ENCODE assay signal across 1 cellular context in the genomic region with DNA sequence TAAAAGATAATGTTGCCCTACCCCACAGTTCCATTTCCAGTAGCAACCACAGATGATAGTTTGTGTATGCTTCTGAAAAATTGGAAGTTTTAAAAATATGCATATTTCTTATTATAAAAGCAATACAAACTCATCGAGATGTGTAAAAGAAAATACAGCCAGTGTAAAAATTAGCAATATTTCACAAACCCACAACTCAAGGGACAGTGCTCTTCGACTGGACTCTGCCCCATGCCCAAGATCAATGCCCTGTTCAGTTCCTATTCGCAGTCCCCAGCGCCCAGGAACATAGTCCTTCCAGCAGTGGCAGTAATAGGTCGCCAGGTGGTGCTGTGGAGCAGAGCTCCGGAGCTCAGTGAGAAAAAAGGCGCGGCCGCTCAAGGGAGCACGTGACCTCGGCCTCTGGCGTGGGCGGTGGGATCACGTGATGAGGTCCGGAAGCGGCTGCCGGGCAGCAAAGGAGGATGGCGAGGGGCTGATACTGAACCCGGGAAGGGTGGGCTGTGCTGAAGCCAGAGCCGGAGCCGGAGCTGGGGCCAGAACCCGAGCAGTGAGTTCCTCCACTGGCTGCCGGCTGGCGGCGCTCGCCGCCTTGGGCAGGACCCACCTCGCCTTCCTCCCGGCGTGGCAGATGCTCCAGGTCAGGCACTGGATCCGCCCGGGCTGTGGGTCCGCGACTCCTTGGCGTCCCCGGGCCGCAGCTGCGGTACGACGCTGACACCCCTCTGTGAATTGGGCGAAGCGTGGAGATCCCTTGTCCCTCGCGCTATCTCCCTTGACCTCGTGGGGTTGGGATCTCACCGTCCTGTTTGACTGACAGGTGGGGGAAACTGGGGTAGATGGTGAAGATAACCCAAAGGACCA.
TF ChIP-seq lines count a peak whose summit lies in the region.

A gene (plus strand): TSS at position 430 of the 864 bp plus-strand sequence. CDS start 11,190 bp downstream, outside the sequence.

TF ChIP-seq in K562, 482 proteins besides CTCF, POLR2A, EP300 and RAD21 (continued from another document and continues in another):
- TF ChIP-seq, protein P1, sequence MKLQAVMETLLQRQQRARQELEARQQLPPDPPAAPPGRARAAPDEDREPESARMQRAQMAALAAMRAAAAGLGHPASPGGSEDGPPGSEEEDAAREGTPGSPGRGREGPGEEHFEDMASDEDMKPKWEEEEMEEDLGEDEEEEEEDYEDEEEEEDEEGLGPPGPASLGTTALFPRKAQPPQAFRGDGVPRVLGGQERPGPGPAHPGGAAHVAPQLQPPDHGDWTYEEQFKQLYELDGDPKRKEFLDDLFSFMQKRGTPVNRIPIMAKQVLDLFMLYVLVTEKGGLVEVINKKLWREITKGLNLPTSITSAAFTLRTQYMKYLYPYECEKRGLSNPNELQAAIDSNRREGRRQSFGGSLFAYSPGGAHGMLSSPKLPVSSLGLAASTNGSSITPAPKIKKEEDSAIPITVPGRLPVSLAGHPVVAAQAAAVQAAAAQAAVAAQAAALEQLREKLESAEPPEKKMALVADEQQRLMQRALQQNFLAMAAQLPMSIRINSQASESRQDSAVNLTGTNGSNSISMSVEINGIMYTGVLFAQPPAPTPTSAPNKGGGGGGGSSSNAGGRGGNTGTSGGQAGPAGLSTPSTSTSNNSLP (IDR thresholded peaks at IDR 0.05; ENCODE audit: borderline replicate concordance, low read depth, low read length): no peak
- TF ChIP-seq FOXJ3 (CRISPR knock-in tag; IDR thresholded peaks at IDR 0.05) (no peak), KDM4B (IDR thresholded peaks at IDR 0.05; ENCODE audit: borderline replicate concordance in 2 of 2, low read depth in 1 of 2) (peak in 1 of 2 experiments; percentile 45; a peak in 1 of 4 replicates), ETV6 (IDR thresholded peaks at IDR 0.05; ENCODE audit: borderline replicate concordance in 1 of 2, low read depth in 2 of 2, low read length in 1 of 2) (no peak), ETV6 (CRISPR knock-in tag; IDR thresholded peaks at IDR 0.05; ENCODE audit: borderline replicate concordance) (no peak), GTF2E2 (tag; IDR thresholded peaks at IDR 0.05) (peak; percentile 63; the same call in 1 of the 2 replicates), MCM5 (IDR thresholded peaks at IDR 0.05; ENCODE audit: low read depth) (no peak), SRF (CRISPR knock-in tag; IDR thresholded peaks at IDR 0.05) (peak in 1 of 2 experiments; percentile 27; a peak in 1 of 4 replicates), SMARCA4 (IDR thresholded peaks at IDR 0.05) (peak; percentile 22; the same call in 1 of the 2 replicates), SAFB (IDR thresholded peaks at IDR 0.05; ENCODE audit: borderline replicate concordance, low read depth, low read length) (no peak), TBP (optimal IDR thresholded peaks at IDR 0.05; ENCODE audit: low read depth, low read length) (peak; percentile 44), ZNF134 (CRISPR knock-in tag; conservative IDR thresholded peaks at IDR 0.05) (peak; percentile 64), FOXA1 (IDR thresholded peaks at IDR 0.05; ENCODE audit: borderline replicate concordance) (no peak), PML (IDR thresholded peaks at IDR 0.05; ENCODE audit: low read length) (no peak), XRCC4 (IDR thresholded peaks at IDR 0.05; ENCODE audit: extremely low read depth, insufficient read depth, insufficient read length) (no peak), ATF7 (IDR thresholded peaks at IDR 0.05) (peak; percentile 67), ZNF584 (CRISPR knock-in tag; IDR thresholded peaks at IDR 0.05; ENCODE audit: low read depth) (peak; percentile 69; the same call in 1 of the 2 replicates), ZNF354B (CRISPR knock-in tag; IDR thresholded peaks at IDR 0.05) (no peak), RHOXF2B (CRISPR knock-in tag; conservative IDR thresholded peaks at IDR 0.05) (0 out of 2 replicates have a peak, but pooled peaks have one; percentile 68), ZNF408 (CRISPR knock-in tag; IDR thresholded peaks at IDR 0.05; ENCODE audit: low read depth) (no peak), PRMT5 (CRISPR knock-in tag; IDR thresholded peaks at IDR 0.05) (no peak), JUN (IDR thresholded peaks at IDR 0.05; ENCODE audit: borderline replicate concordance, low read depth, low read length) (peak; percentile 73; the same call in 1 of the 2 replicates), JUN (CRISPR knock-in tag; IDR thresholded peaks at IDR 0.05; ENCODE audit: borderline replicate concordance) (no peak), MECOM (CRISPR knock-in tag; IDR thresholded peaks at IDR 0.05) (no peak), XRCC3 (IDR thresholded peaks at IDR 0.05) (no peak), RCOR1 (IDR thresholded peaks at IDR 0.05; ENCODE audit: borderline replicate concordance in 1 of 2, low read depth in 2 of 2, low read length in 2 of 2) (peak in 1 of 2 experiments; percentile 71; a peak in 2 of 4 replicates), GTF2F1 (IDR thresholded peaks at IDR 0.05; ENCODE audit: low read depth, low read length) (0 out of 2 replicates have a peak, but pooled peaks have one; percentile 51), TOE1 (IDR thresholded peaks at IDR 0.05; ENCODE audit: borderline replicate concordance) (peak; percentile 100), TOE1 (CRISPR knock-in tag; IDR thresholded peaks at IDR 0.05; ENCODE audit: borderline replicate concordance, low read depth) (no peak), ZC3H11A (IDR thresholded peaks at IDR 0.05; ENCODE audit: low read depth, low read length) (no peak), STAT5B (CRISPR knock-in tag; IDR thresholded peaks at IDR 0.05) (no peak), ZNF217 (CRISPR knock-in tag; IDR thresholded peaks at IDR 0.05) (no peak), PHF21A (IDR thresholded peaks at IDR 0.05; ENCODE audit: borderline replicate concordance, low read depth) (no peak), CCAR2 (IDR thresholded peaks at IDR 0.05; ENCODE audit: low read depth, low read length) (no peak), ZFX (CRISPR knock-in tag; IDR thresholded peaks at IDR 0.05) (peak; percentile 31; the same call in 1 of the 2 replicates), XRCC5 (IDR thresholded peaks at IDR 0.05; ENCODE audit: low read depth, low read length) (peak; percentile 91), RBM15 (IDR thresholded peaks at IDR 0.05; ENCODE audit: insufficient read depth, low read length) (no peak), MCM3 (IDR thresholded peaks at IDR 0.05) (no peak)
- TF ChIP-seq, protein P2, sequence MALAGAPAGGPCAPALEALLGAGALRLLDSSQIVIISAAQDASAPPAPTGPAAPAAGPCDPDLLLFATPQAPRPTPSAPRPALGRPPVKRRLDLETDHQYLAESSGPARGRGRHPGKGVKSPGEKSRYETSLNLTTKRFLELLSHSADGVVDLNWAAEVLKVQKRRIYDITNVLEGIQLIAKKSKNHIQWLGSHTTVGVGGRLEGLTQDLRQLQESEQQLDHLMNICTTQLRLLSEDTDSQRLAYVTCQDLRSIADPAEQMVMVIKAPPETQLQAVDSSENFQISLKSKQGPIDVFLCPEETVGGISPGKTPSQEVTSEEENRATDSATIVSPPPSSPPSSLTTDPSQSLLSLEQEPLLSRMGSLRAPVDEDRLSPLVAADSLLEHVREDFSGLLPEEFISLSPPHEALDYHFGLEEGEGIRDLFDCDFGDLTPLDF (CRISPR knock-in tag; IDR thresholded peaks at IDR 0.05): peak; percentile 92
- TF ChIP-seq, protein P3, sequence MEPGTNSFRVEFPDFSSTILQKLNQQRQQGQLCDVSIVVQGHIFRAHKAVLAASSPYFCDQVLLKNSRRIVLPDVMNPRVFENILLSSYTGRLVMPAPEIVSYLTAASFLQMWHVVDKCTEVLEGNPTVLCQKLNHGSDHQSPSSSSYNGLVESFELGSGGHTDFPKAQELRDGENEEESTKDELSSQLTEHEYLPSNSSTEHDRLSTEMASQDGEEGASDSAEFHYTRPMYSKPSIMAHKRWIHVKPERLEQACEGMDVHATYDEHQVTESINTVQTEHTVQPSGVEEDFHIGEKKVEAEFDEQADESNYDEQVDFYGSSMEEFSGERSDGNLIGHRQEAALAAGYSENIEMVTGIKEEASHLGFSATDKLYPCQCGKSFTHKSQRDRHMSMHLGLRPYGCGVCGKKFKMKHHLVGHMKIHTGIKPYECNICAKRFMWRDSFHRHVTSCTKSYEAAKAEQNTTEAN (CRISPR knock-in tag; IDR thresholded peaks at IDR 0.05): no peak
- TF ChIP-seq, protein P4, sequence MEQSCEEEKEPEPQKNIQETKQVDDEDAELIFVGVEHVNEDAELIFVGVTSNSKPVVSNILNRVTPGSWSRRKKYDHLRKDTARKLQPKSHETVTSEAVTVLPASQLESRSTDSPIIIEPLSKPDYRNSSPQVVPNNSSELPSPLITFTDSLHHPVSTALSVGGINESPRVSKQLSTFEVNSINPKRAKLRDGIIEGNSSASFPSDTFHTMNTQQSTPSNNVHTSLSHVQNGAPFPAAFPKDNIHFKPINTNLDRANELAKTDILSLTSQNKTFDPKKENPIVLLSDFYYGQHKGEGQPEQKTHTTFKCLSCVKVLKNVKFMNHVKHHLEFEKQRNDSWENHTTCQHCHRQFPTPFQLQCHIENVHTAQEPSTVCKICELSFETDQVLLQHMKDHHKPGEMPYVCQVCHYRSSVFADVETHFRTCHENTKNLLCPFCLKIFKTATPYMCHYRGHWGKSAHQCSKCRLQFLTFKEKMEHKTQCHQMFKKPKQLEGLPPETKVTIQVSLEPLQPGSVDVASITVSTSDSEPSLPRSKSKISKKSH (CRISPR knock-in tag; IDR thresholded peaks at IDR 0.05): no peak
- TF ChIP-seq, protein P5, sequence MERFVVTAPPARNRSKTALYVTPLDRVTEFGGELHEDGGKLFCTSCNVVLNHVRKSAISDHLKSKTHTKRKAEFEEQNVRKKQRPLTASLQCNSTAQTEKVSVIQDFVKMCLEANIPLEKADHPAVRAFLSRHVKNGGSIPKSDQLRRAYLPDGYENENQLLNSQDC (CRISPR knock-in tag; IDR thresholded peaks at IDR 0.05): no peak
- TF ChIP-seq, protein P6, sequence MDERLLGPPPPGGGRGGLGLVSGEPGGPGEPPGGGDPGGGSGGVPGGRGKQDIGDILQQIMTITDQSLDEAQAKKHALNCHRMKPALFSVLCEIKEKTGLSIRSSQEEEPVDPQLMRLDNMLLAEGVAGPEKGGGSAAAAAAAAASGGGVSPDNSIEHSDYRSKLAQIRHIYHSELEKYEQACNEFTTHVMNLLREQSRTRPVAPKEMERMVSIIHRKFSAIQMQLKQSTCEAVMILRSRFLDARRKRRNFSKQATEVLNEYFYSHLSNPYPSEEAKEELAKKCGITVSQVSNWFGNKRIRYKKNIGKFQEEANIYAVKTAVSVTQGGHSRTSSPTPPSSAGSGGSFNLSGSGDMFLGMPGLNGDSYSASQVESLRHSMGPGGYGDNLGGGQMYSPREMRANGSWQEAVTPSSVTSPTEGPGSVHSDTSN (CRISPR knock-in tag; IDR thresholded peaks at IDR 0.05; ENCODE audit: low read depth): peak; percentile 35; the same call in 1 of the 2 replicates
- TF ChIP-seq, protein P6 (tag; conservative IDR thresholded peaks at IDR 0.05; ENCODE audit: low read depth): no peak; the same call in 1 of the 2 replicates
- TF ChIP-seq, protein P7, sequence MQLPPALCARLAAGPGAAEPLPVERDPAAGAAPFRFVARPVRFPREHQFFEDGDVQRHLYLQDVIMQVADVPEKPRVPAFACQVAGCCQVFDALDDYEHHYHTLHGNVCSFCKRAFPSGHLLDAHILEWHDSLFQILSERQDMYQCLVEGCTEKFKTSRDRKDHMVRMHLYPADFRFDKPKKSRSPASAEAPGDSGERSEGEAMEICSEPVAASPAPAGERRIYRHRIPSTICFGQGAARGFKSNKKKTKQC (CRISPR knock-in tag; IDR thresholded peaks at IDR 0.05): peak; percentile 89
- TF ChIP-seq, protein P8, sequence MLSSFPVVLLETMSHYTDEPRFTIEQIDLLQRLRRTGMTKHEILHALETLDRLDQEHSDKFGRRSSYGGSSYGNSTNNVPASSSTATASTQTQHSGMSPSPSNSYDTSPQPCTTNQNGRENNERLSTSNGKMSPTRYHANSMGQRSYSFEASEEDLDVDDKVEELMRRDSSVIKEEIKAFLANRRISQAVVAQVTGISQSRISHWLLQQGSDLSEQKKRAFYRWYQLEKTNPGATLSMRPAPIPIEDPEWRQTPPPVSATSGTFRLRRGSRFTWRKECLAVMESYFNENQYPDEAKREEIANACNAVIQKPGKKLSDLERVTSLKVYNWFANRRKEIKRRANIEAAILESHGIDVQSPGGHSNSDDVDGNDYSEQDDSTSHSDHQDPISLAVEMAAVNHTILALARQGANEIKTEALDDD (IDR thresholded peaks at IDR 0.05): no peak
- TF ChIP-seq, protein P9, sequence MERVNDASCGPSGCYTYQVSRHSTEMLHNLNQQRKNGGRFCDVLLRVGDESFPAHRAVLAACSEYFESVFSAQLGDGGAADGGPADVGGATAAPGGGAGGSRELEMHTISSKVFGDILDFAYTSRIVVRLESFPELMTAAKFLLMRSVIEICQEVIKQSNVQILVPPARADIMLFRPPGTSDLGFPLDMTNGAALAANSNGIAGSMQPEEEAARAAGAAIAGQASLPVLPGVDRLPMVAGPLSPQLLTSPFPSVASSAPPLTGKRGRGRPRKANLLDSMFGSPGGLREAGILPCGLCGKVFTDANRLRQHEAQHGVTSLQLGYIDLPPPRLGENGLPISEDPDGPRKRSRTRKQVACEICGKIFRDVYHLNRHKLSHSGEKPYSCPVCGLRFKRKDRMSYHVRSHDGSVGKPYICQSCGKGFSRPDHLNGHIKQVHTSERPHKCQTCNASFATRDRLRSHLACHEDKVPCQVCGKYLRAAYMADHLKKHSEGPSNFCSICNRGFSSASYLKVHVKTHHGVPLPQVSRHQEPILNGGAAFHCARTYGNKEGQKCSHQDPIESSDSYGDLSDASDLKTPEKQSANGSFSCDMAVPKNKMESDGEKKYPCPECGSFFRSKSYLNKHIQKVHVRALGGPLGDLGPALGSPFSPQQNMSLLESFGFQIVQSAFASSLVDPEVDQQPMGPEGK (CRISPR knock-in tag; IDR thresholded peaks at IDR 0.05; ENCODE audit: borderline replicate concordance): no peak
- TF ChIP-seq, protein P10, sequence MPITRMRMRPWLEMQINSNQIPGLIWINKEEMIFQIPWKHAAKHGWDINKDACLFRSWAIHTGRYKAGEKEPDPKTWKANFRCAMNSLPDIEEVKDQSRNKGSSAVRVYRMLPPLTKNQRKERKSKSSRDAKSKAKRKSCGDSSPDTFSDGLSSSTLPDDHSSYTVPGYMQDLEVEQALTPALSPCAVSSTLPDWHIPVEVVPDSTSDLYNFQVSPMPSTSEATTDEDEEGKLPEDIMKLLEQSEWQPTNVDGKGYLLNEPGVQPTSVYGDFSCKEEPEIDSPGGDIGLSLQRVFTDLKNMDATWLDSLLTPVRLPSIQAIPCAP (CRISPR knock-in tag; IDR thresholded peaks at IDR 0.05; ENCODE audit: borderline replicate concordance): no peak
- TF ChIP-seq, protein P11, sequence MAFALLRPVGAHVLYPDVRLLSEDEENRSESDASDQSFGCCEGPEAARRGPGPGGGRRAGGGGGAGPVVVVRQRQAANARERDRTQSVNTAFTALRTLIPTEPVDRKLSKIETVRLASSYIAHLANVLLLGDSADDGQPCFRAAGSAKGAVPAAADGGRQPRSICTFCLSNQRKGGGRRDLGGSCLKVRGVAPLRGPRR (CRISPR knock-in tag; IDR thresholded peaks at IDR 0.05): no peak
- TF ChIP-seq, protein P12, sequence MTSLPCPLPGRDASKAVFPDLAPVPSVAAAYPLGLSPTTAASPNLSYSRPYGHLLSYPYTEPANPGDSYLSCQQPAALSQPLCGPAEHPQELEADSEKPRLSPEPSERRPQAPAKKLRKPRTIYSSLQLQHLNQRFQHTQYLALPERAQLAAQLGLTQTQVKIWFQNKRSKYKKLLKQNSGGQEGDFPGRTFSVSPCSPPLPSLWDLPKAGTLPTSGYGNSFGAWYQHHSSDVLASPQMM (CRISPR knock-in tag; IDR thresholded peaks at IDR 0.05): no peak
